ENCODE assay signal across 1 cellular context in the genomic region with DNA sequence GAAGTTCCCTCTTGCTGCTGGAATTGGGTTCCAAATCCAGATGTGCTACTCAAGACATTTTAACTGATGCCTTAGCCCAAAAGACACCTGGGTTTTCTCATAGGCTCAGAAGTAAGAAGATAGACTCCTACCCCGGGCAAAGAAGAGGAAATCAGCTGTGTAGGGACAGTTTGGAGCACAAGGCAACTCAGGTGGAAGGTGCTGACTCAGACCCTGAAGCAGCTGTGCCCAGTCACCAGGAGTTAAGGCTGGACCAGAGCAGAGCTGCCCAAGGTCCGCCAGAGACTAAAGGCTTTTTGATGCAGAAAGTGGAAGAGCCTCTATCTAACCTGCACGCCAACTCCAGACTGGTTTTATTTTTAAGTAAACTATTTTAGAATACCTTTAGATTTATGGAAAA.
TF ChIP-seq lines count a peak whose summit lies in the region.

No MANE protein-coding gene starts in this region.

TF ChIP-seq in K562, 482 proteins besides CTCF, POLR2A, EP300 and RAD21:
- TF ChIP-seq FOXP1 (CRISPR knock-in tag; IDR thresholded peaks at IDR 0.05): no peak
- TF ChIP-seq CAMTA2 (CRISPR knock-in tag; conservative IDR thresholded peaks at IDR 0.05): no peak
- TF ChIP-seq ZNF316 (IDR thresholded peaks at IDR 0.05): 0 out of 2 replicates have a peak, but pooled peaks have one; percentile 10
